ENCODE assay signal across 8 cellular contexts in genomic region chr6:116280161-116280959, GRCh38. TPM values are rescaled to one million over a fixed set of nuclear protein-coding genes. Genes with fewer than 3 reads are reported as not detected.
DNase-seq lines count a peak whose midpoint lies in the region; TF ChIP-seq lines count a peak whose summit lies in the region.

No MANE protein-coding gene starts in this region.

- peak; percentile 18 for DNase-seq in NCI-H2227 (lab: John Stamatoyannopoulos, UW; ENCODE audit: unreplicated experiment)
- no peak for DNase-seq in breast epithelium (ENCODE audit: low spot score in 2 of 2)
- peak; percentile 33 for DNase-seq in medulla oblongata (ENCODE audit: extremely low spot score)
- no peak for DNase-seq in ureter (ENCODE audit: low spot score)
- no peak for DNase-seq in SIG-M5 treated with dmso at 0.1 percent for 504 hours (lab: John Stamatoyannopoulos, UW; ENCODE audit: unreplicated experiment)
- no peak for DNase-seq in A172 (ENCODE audit: low spot score)

- H3K36me3 ChIP-seq in breast epithelium (no peaks in the 10 kb centered on the region), urinary bladder (ENCODE audit: insufficient read depth) (no peaks in the 10 kb centered on the region)

- H3K27me3 ChIP-seq in breast epithelium = no peaks in the 10 kb centered on the region

- intact Hi-C loops in breast epithelium (cut with DNase I; ENCODE audit: low total_unique reads) = no loop called here

- H3K9me3 ChIP-seq in breast epithelium = no peaks in the 10 kb centered on the region

- peak overlapping the region; percentile 99 to 100 for H3K27ac ChIP-seq in breast epithelium
- peak overlapping the region; percentile 89 for H3K27ac ChIP-seq in urinary bladder (ENCODE audit: low read depth)

- 13% methylated on average over 8 of the region's 8 CpGs for WGBS in urinary bladder

- H3K4me1 ChIP-seq in breast epithelium = peaks cover 0 to 13% of the 10 kb centered on the region in 2 donors
- no peaks in the 10 kb centered on the region for H3K4me1 ChIP-seq in urinary bladder (ENCODE audit: insufficient read depth)

- no peak for TF ChIP-seq CTCF in breast epithelium (IDR thresholded peaks at IDR 0.05)

- H3K4me3 ChIP-seq in GM08714 (ENCODE audit: low read length) (peak overlapping the region; percentile 76), breast epithelium (peak overlapping the region; percentile 89 to 91 (median 90)), urinary bladder (ENCODE audit: low read depth, low read length) (peak overlapping the region; percentile 68)

- no peak for TF ChIP-seq POLR2A in breast epithelium (IDR thresholded peaks at IDR 0.05)

RNA-seq across cellular contexts. Expression of gene TSPYL1, which starts 0.6 kb away (rescaled TPM):
- 10 to 100 TPM; 55.4 to 81.8 (median 63.8) TPM for total RNA-seq in breast epithelium
- 66.7 TPM for total RNA-seq in urinary bladder
- 56.0 TPM for polyA plus RNA-seq in urinary bladder
- 118 TPM for total RNA-seq in ureter
- 71.0 and 80.4 TPM in 2 replicates for total RNA-seq in A172 (2014; rRNA removed; shearing (Covaris generic))

RNA-seq across cellular contexts. Expression of gene TSPYL4, which starts 26.5 kb away (rescaled TPM):
- 10 to 100 TPM; 15.2 to 22.2 (median 19.0) TPM for total RNA-seq in breast epithelium
- total RNA-seq in urinary bladder = 17.0 TPM
- 25.6 TPM for polyA plus RNA-seq in urinary bladder
- 26.1 TPM for total RNA-seq in ureter
- 22.0 and 23.0 TPM in 2 replicates for total RNA-seq in A172 (2014; rRNA removed; shearing (Covaris generic))

Comparison
In these comparisons a context has a peak if more than half of its experiments do, and no peak if none do; other contexts are left out.
1. DNase-seq: peak in NCI-H2227 (single experiment) and medulla oblongata (single experiment); none in breast epithelium (0 of 2), ureter (single experiment), SIG-M5 treated with dmso at 0.1 percent for 504 hours (single experiment) and A172 (single experiment).
2. Peak in every context shown above with its lines, with median percentiles within 50 percentile points of each other: H3K4me3 ChIP-seq.